Comparison of ENCODE assay signal across 8 cellular contexts in the genomic region with DNA sequence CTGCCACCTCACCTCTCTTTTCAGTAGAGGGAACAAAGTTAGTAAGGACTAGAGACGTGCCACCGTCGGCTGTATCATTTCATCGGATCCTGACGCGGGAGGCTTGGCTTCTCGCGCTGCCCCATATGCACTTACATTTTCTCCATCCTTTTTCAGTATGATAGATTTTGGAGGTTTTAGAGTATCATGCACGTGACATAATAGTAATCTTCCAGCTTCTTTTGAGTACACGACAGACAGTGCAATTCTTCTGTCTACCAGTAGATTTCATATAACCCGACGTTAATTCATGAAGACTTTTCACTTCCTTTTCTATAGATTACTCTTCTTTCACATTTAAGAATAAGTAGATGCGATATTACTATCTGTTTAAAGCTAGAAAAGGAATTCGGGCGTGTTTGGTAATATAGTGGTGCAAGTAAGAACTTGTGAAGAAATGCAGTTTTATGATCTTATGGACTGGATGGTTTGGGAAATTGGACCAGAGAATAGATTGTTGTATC. TPM values are rescaled to one million over a fixed set of nuclear protein-coding genes. Genes with fewer than 3 reads are reported as not detected.
DNase-seq lines count a peak whose midpoint lies in the region; ATAC-seq, FAIRE-seq and TF ChIP-seq lines count a peak whose summit lies in the region.

No MANE protein-coding gene starts in this region.

- FAIRE-seq in D721Med (lab: Jason Lieb, UNC), result no peak

- H3K4me3 ChIP-seq in coronary artery, result peak overlapping the region; percentile 78

- intact Hi-C loops in natural killer cell (cut with micrococcal nuclease), result no loop called here

- H3K9me3 Mint-ChIP-seq in natural killer cell, result peaks cover 5 to 11% of the 10 kb centered on the region in 2 donors

- H3K4me3 Mint-ChIP-seq in natural killer cell, result peak overlapping the region; percentile 75

- H3K27ac Mint-ChIP-seq in natural killer cell, result no peak overlapping the region

- DNase-seq in GM03348 (ENCODE audit: low spot score) (peak; percentile 29), MV-4-11 (lab: John Stamatoyannopoulos, UW) (peak; percentile 27), coronary artery (ENCODE audit: low spot score) (no peak), natural killer cell (no peak), NCI-H1930 (lab: John Stamatoyannopoulos, UW) (no peak), DMS 273 treated with DMSO at 0.1 percent for 48 hours (lab: John Stamatoyannopoulos, UW) (no peak), D721Med (ENCODE audit: insufficient read length, low spot score) (no peak)

- H3K27me3 Mint-ChIP-seq in natural killer cell (ENCODE audit: low read depth in 2 of 2), result peaks cover 31 to 35% of the 10 kb centered on the region in 2 donors

- H3K36me3 Mint-ChIP-seq in natural killer cell, result peaks cover 20% of the 10 kb centered on the region

- peaks cover 18 to 26% of the 10 kb centered on the region in 2 donors for H3K4me1 Mint-ChIP-seq in natural killer cell

- TF ChIP-seq CTCF in coronary artery (IDR thresholded peaks at IDR 0.05) (no peak), natural killer cell (IDR thresholded peaks at IDR 0.05) (no peak), D721Med (IDR thresholded peaks at IDR 0.05; ENCODE audit: insufficient read depth, missing control alignments) (no peak)

- ATAC-seq in natural killer cell, result no peak
- no peak for ATAC-seq in HG03457 (IDR thresholded peaks at IDR 0.05; ENCODE audit: unreplicated experiment)

- no peak overlapping the region for H3K27ac ChIP-seq in coronary artery

RNA-seq across cellular contexts. Expression of a gene that starts 1.0 kb away (rescaled TPM):
- under 1 TPM in 1 of 3 donors, not detected in 2; 0.14 TPM for total RNA-seq in natural killer cell

Comparison
In these comparisons a context has a peak if more than half of its experiments do, and no peak if none do; other contexts are left out.
1. DNase-seq: peak in GM03348 (single experiment) and MV-4-11 (single experiment); none in coronary artery (single experiment), natural killer cell (single experiment), NCI-H1930 (0 of 2), DMS 273 treated with DMSO at 0.1 percent for 48 hours (single experiment) and D721Med (single experiment).